In the genomic region with DNA sequence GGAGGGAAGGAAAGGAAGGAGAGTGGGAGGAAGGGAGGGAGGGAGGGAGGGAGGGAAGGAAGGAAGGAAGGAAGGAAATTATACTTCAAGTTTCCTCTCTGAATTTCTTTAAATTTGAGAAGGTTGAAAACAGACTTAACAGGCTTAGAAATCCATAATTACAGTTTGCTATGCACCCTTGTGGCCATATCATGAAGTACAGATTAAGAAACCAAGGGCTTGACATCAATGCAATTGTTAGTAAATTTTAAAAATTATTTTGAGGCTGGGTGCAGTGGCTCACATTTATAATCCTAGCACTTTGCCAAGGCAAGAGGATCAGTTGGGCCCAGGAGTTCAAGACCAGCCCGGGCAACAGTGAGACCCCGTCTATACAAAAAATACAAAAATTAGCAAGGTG, we compare ENCODE assay signal across 9 cellular contexts. TPM values are rescaled to one million over a fixed set of nuclear protein-coding genes. Genes with fewer than 3 reads are reported as not detected.
DNase-seq lines count a peak whose midpoint lies in the region; ATAC-seq and TF ChIP-seq lines count a peak whose summit lies in the region.
"Had no signal": no experiment of that assay in that cellular context is flagged by ENCODE, and none has a peak within 500 bp of the region (broad histone marks: within the 10 kb centered on the region; RNA-seq: fewer than 3 reads in every experiment).

No MANE protein-coding gene starts in this region.

- peak; percentile 8 for DNase-seq in NCI-H345 (lab: John Stamatoyannopoulos, UW)
- DNase-seq in NCI-H345 treated with DMSO at 0.1 percent for 48 hours (lab: John Stamatoyannopoulos, UW; ENCODE audit: unreplicated experiment): no peak
- DNase-seq in NCI-H1694 (lab: John Stamatoyannopoulos, UW): peak; percentile 39
- DNase-seq in endodermal cell: peak; percentile 20
- DNase-seq in renal cortical epithelial cell (ENCODE audit: low read depth): peak; percentile 9
- DNase-seq in NCI-H1048 (lab: John Stamatoyannopoulos, UW): no peak

- WGBS in endodermal cell (ENCODE audit: insufficient coverage in 1 of 2, insufficient read length in 1 of 2), 2 experiments: 92 to 96% methylated on average over 2 of the region's 2 CpGs

- no peak for ATAC-seq in HG03095 (IDR thresholded peaks at IDR 0.05; ENCODE audit: unreplicated experiment)
- no peak for ATAC-seq in GM21390 (IDR thresholded peaks at IDR 0.05; ENCODE audit: unreplicated experiment)

- peaks cover 57% of the 10 kb centered on the region for H3K36me3 ChIP-seq in endodermal cell (ENCODE audit: control insufficient read depth, insufficient read depth, low read length)

- H3K27me3 ChIP-seq in endodermal cell (ENCODE audit: control insufficient read depth, insufficient read depth, low read length, poor library complexity, severe bottlenecking): no peaks in the 10 kb centered on the region

- no peak overlapping the region for H3K4me3 Mint-ChIP-seq in endodermal cell

- H3K9me3 Mint-ChIP-seq in endodermal cell: no peaks in the 10 kb centered on the region

- H3K27me3 Mint-ChIP-seq in endodermal cell (ENCODE audit: insufficient read depth): no peaks in the 10 kb centered on the region

- H3K4me3 ChIP-seq in endodermal cell (ENCODE audit: low read length): no peak overlapping the region

- TF ChIP-seq CTCF in endodermal cell (conservative IDR thresholded peaks at IDR 0.05): peak; percentile 64

- peaks cover 49% of the 10 kb centered on the region for H3K36me3 Mint-ChIP-seq in endodermal cell (ENCODE audit: low read depth)

- no peaks in the 10 kb centered on the region for H3K9me3 ChIP-seq in endodermal cell (ENCODE audit: control insufficient read depth, low read length)

- no peak overlapping the region for H3K9ac ChIP-seq in endodermal cell (ENCODE audit: extremely low read depth, low read length, poor library complexity, severe bottlenecking)

- H3K4me1 Mint-ChIP-seq in endodermal cell: no peaks in the 10 kb centered on the region

- no peak overlapping the region for H3K27ac Mint-ChIP-seq in endodermal cell

- no peaks in the 10 kb centered on the region for H3K4me1 ChIP-seq in endodermal cell (ENCODE audit: control insufficient read depth, insufficient read depth, low read length)

- H3K27ac ChIP-seq in endodermal cell (ENCODE audit: low read depth, low read length): no peak overlapping the region

RNA-seq across cellular contexts. Expression of gene ANP32E, which starts 14.4 kb away (rescaled TPM):
- total RNA-seq in endodermal cell (10 to 100 TPM; 59.2 to 78.1 TPM), renal cortical epithelial cell (23.6 and 28.3 TPM in 2 replicates)
- polyA plus RNA-seq in endodermal cell (2013, experiment 1 of 2): 112 TPM
- 116 TPM for polyA plus RNA-seq in endodermal cell (2013, experiment 2 of 2)

RNA-seq across cellular contexts. Expression of gene CA14, which starts 36.0 kb away (rescaled TPM):
- 10 to 100 TPM; 53.3 to 54.0 TPM for total RNA-seq in endodermal cell
- 84.8 TPM for polyA plus RNA-seq in endodermal cell (2013, experiment 1 of 2)
- 78.0 TPM for polyA plus RNA-seq in endodermal cell (2013, experiment 2 of 2)
- not detected in 2 replicates for total RNA-seq in renal cortical epithelial cell
- total RNA-seq: Daoy had no signal

RNA-seq across cellular contexts. Expression of gene APH1A, which starts 47.3 kb away (rescaled TPM):
- 100 to 1,000 TPM; 126 to 131 TPM for total RNA-seq in endodermal cell
- 101 TPM for polyA plus RNA-seq in endodermal cell (2013, experiment 1 of 2)
- polyA plus RNA-seq in endodermal cell (2013, experiment 2 of 2): 92.3 TPM
- 70.0 and 126 TPM in 2 replicates for total RNA-seq in renal cortical epithelial cell

RNA-seq across cellular contexts. Expression of gene C1orf54, which starts 51.0 kb away (rescaled TPM):
- 10 to 100 TPM; 12.4 to 20.5 TPM for total RNA-seq in endodermal cell
- 34.1 TPM for polyA plus RNA-seq in endodermal cell (2013, experiment 1 of 2)
- polyA plus RNA-seq in endodermal cell (2013, experiment 2 of 2): 33.6 TPM
- 1.9 and 2.1 TPM in 2 replicates for total RNA-seq in renal cortical epithelial cell

Comparison
In these comparisons a context has a peak if more than half of its experiments do, and no peak if none do; other contexts are left out.
1. DNase-seq: peak in NCI-H345 (single experiment), NCI-H1694 (single experiment), endodermal cell (single experiment) and renal cortical epithelial cell (single experiment); none in NCI-H345 treated with DMSO at 0.1 percent for 48 hours (single experiment) and NCI-H1048 (single experiment).
2. RNA of gene CA14, which starts 36.0 kb away (total RNA-seq): 53.3 to 54.0 TPM in endodermal cell; not detected in renal cortical epithelial cell; every median in the first group is over 10 times any median in the second.